In genomic region chr6:125203395-125203794, GRCh38 we compare ENCODE assay signal across 19 cellular contexts. TPM values are rescaled to one million over a fixed set of nuclear protein-coding genes. Genes with fewer than 3 reads are reported as not detected.
DNase-seq lines count a peak whose midpoint lies in the region; ATAC-seq and TF ChIP-seq lines count a peak whose summit lies in the region.
"Had no signal": no experiment of that assay in that cellular context is flagged by ENCODE, and none has a peak within 500 bp of the region (broad histone marks: within the 10 kb centered on the region; RNA-seq: fewer than 3 reads in every experiment).

No MANE protein-coding gene starts in this region.

- no peaks in the 10 kb centered on the region for H3K36me3 ChIP-seq in H7 (replicated peaks; ENCODE audit: control insufficient read depth, insufficient read depth, low read length)
- no peaks in the 10 kb centered on the region for H3K36me3 ChIP-seq in RWPE2 (ENCODE audit: low read depth)
- no peaks in the 10 kb centered on the region for H3K36me3 ChIP-seq in skeletal muscle tissue (ENCODE audit: control insufficient read depth in 3 of 3, insufficient read depth in 3 of 3, low read length in 3 of 3)
- H3K36me3 ChIP-seq: colonic mucosa had no signal

- H3K9me3 ChIP-seq in RWPE2 (ENCODE audit: severe bottlenecking) = no peaks in the 10 kb centered on the region
- H3K9me3 ChIP-seq in skeletal muscle tissue (ENCODE audit: control insufficient read depth in 3 of 3, low read length in 3 of 3) = no peaks in the 10 kb centered on the region
- H3K9me3 ChIP-seq: colonic mucosa had no signal

- H3K4me3 ChIP-seq in H7 (ENCODE audit: insufficient read depth, low read depth, low read length) (no peak overlapping the region), RWPE2 (ENCODE audit: severe bottlenecking) (no peak overlapping the region), skeletal muscle tissue (ENCODE audit: low read length in 3 of 3) (no peak overlapping the region)
- H3K4me3 ChIP-seq: colonic mucosa had no signal

- no peaks in the 10 kb centered on the region for H3K27me3 ChIP-seq in H7 (ENCODE audit: control insufficient read depth, insufficient read depth, low read length)
- no peaks in the 10 kb centered on the region for H3K27me3 ChIP-seq in RWPE2 (ENCODE audit: insufficient read depth, poor library complexity, severe bottlenecking)
- no peaks in the 10 kb centered on the region for H3K27me3 ChIP-seq in skeletal muscle tissue (ENCODE audit: control insufficient read depth in 3 of 3, insufficient read depth in 3 of 3, low read length in 3 of 3)
- H3K27me3 ChIP-seq: colonic mucosa had no signal

- no peak overlapping the region for H3K9ac ChIP-seq in skeletal muscle tissue (ENCODE audit: low read depth in 1 of 3, low read length in 3 of 3)

- DNase-seq in H7 = peak; percentile 16
- no peak for DNase-seq in RWPE2 (ENCODE audit: low spot score)
- DNase-seq in kidney tubule cell (ENCODE audit: low spot score) = peak; percentile 65
- no peak for DNase-seq in AG20443 (ENCODE audit: low spot score)
- no peak for DNase-seq in hippocampal formation (lab: John Stamatoyannopoulos, UW)
- DNase-seq: activated CD4-positive, alpha-beta T cell treated with anti-CD3 and anti-CD28 coated beads, Interleukin-2, amount 50 U/mL, for 4 hours; activated naive CD4-positive, alpha-beta T cell treated with anti-CD3 and anti-CD28 coated beads for 36 hours; CD8-positive, alpha-beta T cell; colonic mucosa; DND-41; hypothalamus; natural killer cell; NCI-H1092 treated with DMSO at 0.1 percent for 48 hours; NCI-H2081 treated with DMSO at 0.1 percent for 48 hours; SHP77 treated with DMSO at 0.1 percent for 48 hours; stimulated activated CD8-positive, alpha-beta memory T cell treated with anti-CD3 and anti-CD28 coated beads, Interleukin-4, amount 100 ng/mL, for 48 hours had no signal

- H3K27ac ChIP-seq in RWPE2 (ENCODE audit: poor library complexity, severe bottlenecking) = peak overlapping the region; percentile 87
- H3K27ac ChIP-seq in skeletal muscle tissue (ENCODE audit: low read depth, low read length) = peak overlapping the region; percentile 22
- H3K27ac ChIP-seq: colonic mucosa had no signal

- ATAC-seq in RWPE2 (ENCODE audit: low read depth) (no peak), GM18861 (IDR thresholded peaks at IDR 0.05; ENCODE audit: unreplicated experiment) (no peak)
- ATAC-seq: CD8-positive, alpha-beta T cell; natural killer cell had no signal

- H3K4me1 ChIP-seq in RWPE2 (ENCODE audit: insufficient read depth, poor library complexity, severe bottlenecking) = peaks cover 39% of the 10 kb centered on the region
- peaks cover 36 to 54% (median 53%) of the 10 kb centered on the region in 3 donors for H3K4me1 ChIP-seq in skeletal muscle tissue (ENCODE audit: control insufficient read depth in 3 of 3, insufficient read depth in 3 of 3, low read length in 3 of 3)

- no peak for TF ChIP-seq CTCF in RWPE2 (IDR thresholded peaks at IDR 0.05; ENCODE audit: poor library complexity, severe bottlenecking)

RNA-seq across cellular contexts. Expression of gene TPD52L1, which starts 49.8 kb away (rescaled TPM):
- 7.3 and 15.6 TPM in 2 replicates for total RNA-seq in H7 (2014; rRNA removed; shearing (Covaris generic))
- total RNA-seq in skeletal muscle tissue = 14.6 TPM
- total RNA-seq: CD8-positive, alpha-beta T cell; T-helper 1 cell treated with Interleukin-12 subunit alpha and Interleukin-12 subunit beta and Interleukin-4 antibody, amounts not matched to agents 30 ng/mL and 1 ng/mL, for 36 hours had no signal

Comparison
In these comparisons a context has a peak if more than half of its experiments do, and no peak if none do; other contexts are left out.
1. DNase-seq: peak in H7 (single experiment) and kidney tubule cell (single experiment); none in RWPE2 (single experiment), AG20443 (single experiment) and hippocampal formation (0 of 2).